Comparison of ENCODE assay signal across 1 cellular context in genomic region chr4:80788798-80789197, GRCh38.
TF ChIP-seq lines count a peak whose summit lies in the region.

No MANE protein-coding gene starts in this region.

TF ChIP-seq in HEK293, 187 proteins besides CTCF, POLR2A, EP300 and RAD21 (continued from another document and continues in another):
- TF ChIP-seq, protein P1, sequence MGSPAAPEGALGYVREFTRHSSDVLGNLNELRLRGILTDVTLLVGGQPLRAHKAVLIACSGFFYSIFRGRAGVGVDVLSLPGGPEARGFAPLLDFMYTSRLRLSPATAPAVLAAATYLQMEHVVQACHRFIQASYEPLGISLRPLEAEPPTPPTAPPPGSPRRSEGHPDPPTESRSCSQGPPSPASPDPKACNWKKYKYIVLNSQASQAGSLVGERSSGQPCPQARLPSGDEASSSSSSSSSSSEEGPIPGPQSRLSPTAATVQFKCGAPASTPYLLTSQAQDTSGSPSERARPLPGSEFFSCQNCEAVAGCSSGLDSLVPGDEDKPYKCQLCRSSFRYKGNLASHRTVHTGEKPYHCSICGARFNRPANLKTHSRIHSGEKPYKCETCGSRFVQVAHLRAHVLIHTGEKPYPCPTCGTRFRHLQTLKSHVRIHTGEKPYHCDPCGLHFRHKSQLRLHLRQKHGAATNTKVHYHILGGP (tag by site-specific recombination; IDR thresholded peaks at IDR 0.05) = 0 out of 2 replicates have a peak, but pooled peaks have one; percentile 20
- no peak for TF ChIP-seq ZNF768 (tag by site-specific recombination; IDR thresholded peaks at IDR 0.05)
- TF ChIP-seq INSM2 (tag by site-specific recombination; IDR thresholded peaks at IDR 0.05) = no peak
- TF ChIP-seq ZBTB8A (tag by site-specific recombination; IDR thresholded peaks at IDR 0.05) = no peak
- TF ChIP-seq ZNF37A (tag by site-specific recombination; IDR thresholded peaks at IDR 0.05) = peak; percentile 64; the same call in 1 of the 2 replicates
- TF ChIP-seq, protein P2, sequence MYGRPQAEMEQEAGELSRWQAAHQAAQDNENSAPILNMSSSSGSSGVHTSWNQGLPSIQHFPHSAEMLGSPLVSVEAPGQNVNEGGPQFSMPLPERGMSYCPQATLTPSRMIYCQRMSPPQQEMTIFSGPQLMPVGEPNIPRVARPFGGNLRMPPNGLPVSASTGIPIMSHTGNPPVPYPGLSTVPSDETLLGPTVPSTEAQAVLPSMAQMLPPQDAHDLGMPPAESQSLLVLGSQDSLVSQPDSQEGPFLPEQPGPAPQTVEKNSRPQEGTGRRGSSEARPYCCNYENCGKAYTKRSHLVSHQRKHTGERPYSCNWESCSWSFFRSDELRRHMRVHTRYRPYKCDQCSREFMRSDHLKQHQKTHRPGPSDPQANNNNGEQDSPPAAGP (tag by site-specific recombination; IDR thresholded peaks at IDR 0.05) = no peak
- TF ChIP-seq ZNF211 (tag by site-specific recombination; IDR thresholded peaks at IDR 0.05; ENCODE audit: low read depth) = no peak
- no peak for TF ChIP-seq ZNF423 (tag by site-specific recombination; IDR thresholded peaks at IDR 0.05)
- TF ChIP-seq REPIN1 (tag by site-specific recombination; IDR thresholded peaks at IDR 0.05; ENCODE audit: low read depth) = no peak
- TF ChIP-seq ZNF843 (tag by site-specific recombination; IDR thresholded peaks at IDR 0.05) = no peak
- no peak for TF ChIP-seq ZBTB49 (tag by site-specific recombination; IDR thresholded peaks at IDR 0.05; ENCODE audit: low read depth)
- TF ChIP-seq ZNF366 (tag by site-specific recombination; conservative IDR thresholded peaks at IDR 0.05) = no peak
- TF ChIP-seq SETDB1 (IDR thresholded peaks at IDR 0.05; ENCODE audit: insufficient read length, low read length) = no peak
- TF ChIP-seq, protein P3, sequence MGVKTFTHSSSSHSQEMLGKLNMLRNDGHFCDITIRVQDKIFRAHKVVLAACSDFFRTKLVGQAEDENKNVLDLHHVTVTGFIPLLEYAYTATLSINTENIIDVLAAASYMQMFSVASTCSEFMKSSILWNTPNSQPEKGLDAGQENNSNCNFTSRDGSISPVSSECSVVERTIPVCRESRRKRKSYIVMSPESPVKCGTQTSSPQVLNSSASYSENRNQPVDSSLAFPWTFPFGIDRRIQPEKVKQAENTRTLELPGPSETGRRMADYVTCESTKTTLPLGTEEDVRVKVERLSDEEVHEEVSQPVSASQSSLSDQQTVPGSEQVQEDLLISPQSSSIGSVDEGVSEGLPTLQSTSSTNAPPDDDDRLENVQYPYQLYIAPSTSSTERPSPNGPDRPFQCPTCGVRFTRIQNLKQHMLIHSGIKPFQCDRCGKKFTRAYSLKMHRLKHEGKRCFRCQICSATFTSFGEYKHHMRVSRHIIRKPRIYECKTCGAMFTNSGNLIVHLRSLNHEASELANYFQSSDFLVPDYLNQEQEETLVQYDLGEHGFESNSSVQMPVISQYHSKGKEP (tag by site-specific recombination; IDR thresholded peaks at IDR 0.05) = no peak
- no peak for TF ChIP-seq KLF1 (tag by site-specific recombination; IDR thresholded peaks at IDR 0.05)
- 0 out of 2 replicates have a peak, but pooled peaks have one; percentile 57 for TF ChIP-seq ZNF544 (tag by site-specific recombination; IDR thresholded peaks at IDR 0.05)
- no peak for TF ChIP-seq ZNF621 (tag by site-specific recombination; IDR thresholded peaks at IDR 0.05)
- no peak for TF ChIP-seq ZNF433 (tag by site-specific recombination; IDR thresholded peaks at IDR 0.05; ENCODE audit: low read depth)
- TF ChIP-seq ZNF138 (tag by site-specific recombination; IDR thresholded peaks at IDR 0.05; ENCODE audit: borderline replicate concordance) = no peak
- no peak for TF ChIP-seq ZNF660 (tag by site-specific recombination; IDR thresholded peaks at IDR 0.05)
- 0 out of 2 replicates have a peak, but pooled peaks have one; percentile 36 for TF ChIP-seq ZNF112 (tag by site-specific recombination; IDR thresholded peaks at IDR 0.05)
- no peak for TF ChIP-seq ZFP69B (tag by site-specific recombination; IDR thresholded peaks at IDR 0.05)
- no peak for TF ChIP-seq ZNF292 (tag by site-specific recombination; IDR thresholded peaks at IDR 0.05; ENCODE audit: borderline replicate concordance, low read depth)
- no peak for TF ChIP-seq ZBTB17 (tag by site-specific recombination; IDR thresholded peaks at IDR 0.05)
- no peak for TF ChIP-seq ZNF391 (tag by site-specific recombination; IDR thresholded peaks at IDR 0.05; ENCODE audit: borderline replicate concordance, low read depth)
- no peak for TF ChIP-seq ZSCAN30 (tag by site-specific recombination; IDR thresholded peaks at IDR 0.05)
- TF ChIP-seq, protein P4, sequence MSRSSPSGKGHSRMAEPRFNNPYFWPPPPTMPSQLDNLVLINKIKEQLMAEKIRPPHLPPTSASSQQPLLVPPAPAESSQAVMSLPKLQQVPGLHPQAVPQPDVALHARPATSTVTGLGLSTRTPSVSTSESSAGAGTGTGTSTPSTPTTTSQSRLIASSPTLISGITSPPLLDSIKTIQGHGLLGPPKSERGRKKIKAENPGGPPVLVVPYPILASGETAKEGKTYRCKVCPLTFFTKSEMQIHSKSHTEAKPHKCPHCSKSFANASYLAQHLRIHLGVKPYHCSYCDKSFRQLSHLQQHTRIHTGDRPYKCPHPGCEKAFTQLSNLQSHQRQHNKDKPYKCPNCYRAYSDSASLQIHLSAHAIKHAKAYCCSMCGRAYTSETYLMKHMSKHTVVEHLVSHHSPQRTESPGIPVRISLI (tag by site-specific recombination; IDR thresholded peaks at IDR 0.05) = no peak
- peak; percentile 90 for TF ChIP-seq ZNF184 (tag by site-specific recombination; IDR thresholded peaks at IDR 0.05)
- no peak for TF ChIP-seq ZNF692 (tag by site-specific recombination; IDR thresholded peaks at IDR 0.05)
- TF ChIP-seq ZNF830 (tag by site-specific recombination; IDR thresholded peaks at IDR 0.05; ENCODE audit: low read depth) = peak; percentile 63; the same call in 1 of the 2 replicates
- TF ChIP-seq TRIM28 (IDR thresholded peaks at IDR 0.05; ENCODE audit: borderline replicate concordance, low read length) = no peak
- no peak for TF ChIP-seq ZNF548 (tag by site-specific recombination; IDR thresholded peaks at IDR 0.05)
- no peak for TF ChIP-seq PRDM2 (tag by site-specific recombination; IDR thresholded peaks at IDR 0.05; ENCODE audit: borderline replicate concordance)
- TF ChIP-seq ZBTB20 (tag by site-specific recombination; IDR thresholded peaks at IDR 0.05) = no peak
- peak; percentile 69 for TF ChIP-seq ZNF549 (tag by site-specific recombination; IDR thresholded peaks at IDR 0.05)
- no peak for TF ChIP-seq ZNF488 (tag by site-specific recombination; IDR thresholded peaks at IDR 0.05)
- no peak for TF ChIP-seq ZNF837 (tag by site-specific recombination; IDR thresholded peaks at IDR 0.05)
- TF ChIP-seq, protein P5, sequence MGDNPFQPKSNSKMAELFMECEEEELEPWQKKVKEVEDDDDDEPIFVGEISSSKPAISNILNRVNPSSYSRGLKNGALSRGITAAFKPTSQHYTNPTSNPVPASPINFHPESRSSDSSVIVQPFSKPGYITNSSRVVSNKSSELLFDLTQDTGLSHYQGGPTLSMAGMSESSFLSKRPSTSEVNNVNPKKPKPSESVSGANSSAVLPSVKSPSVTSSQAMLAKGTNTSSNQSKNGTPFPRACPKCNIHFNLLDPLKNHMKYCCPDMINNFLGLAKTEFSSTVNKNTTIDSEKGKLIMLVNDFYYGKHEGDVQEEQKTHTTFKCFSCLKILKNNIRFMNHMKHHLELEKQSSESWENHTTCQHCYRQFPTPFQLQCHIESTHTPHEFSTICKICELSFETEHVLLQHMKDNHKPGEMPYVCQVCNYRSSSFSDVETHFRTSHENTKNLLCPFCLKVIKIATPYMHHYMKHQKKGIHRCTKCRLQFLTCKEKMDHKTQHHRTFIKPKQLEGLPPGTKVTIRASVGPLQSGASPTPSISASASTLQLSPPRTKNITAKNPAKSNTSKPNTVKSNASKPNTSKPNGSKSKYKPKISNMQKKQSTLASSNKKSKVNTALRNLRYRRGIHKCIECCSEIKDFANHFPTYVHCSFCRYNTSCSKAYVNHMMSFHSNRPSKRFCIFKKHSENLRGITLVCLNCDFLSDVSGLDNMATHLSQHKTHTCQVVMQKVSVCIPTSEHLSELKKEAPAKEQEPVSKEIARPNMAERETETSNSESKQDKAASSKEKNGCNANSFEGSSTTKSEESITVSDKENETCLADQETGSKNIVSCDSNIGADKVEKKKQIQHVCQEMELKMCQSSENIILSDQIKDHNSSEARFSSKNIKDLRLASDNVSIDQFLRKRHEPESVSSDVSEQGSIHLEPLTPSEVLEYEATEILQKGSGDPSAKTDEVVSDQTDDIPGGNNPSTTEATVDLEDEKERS (tag by site-specific recombination; IDR thresholded peaks at IDR 0.05) = no peak
- no peak for TF ChIP-seq BCL11A (tag by site-specific recombination; IDR thresholded peaks at IDR 0.05; ENCODE audit: low read depth)
- TF ChIP-seq ZNF785 (tag by site-specific recombination; IDR thresholded peaks at IDR 0.05) = no peak
- no peak for TF ChIP-seq ZNF140 (tag by site-specific recombination; IDR thresholded peaks at IDR 0.05)
